In genomic region chr7:27129729-27130539, GRCh38 we compare ENCODE assay signal across 8 cellular contexts. TPM values are rescaled to one million over a fixed set of nuclear protein-coding genes. Genes with fewer than 3 reads are reported as not detected.
DNase-seq lines count a peak whose midpoint lies in the region; ATAC-seq and TF ChIP-seq lines count a peak whose summit lies in the region.

No MANE protein-coding gene starts in this region.

- TF ChIP-seq POLR2A in tibial nerve (IDR thresholded peaks at IDR 0.05): no peak

- peaks cover 1% of the 10 kb centered on the region for H3K36me3 Mint-ChIP-seq in activated CD4-positive, alpha-beta T cell treated with anti-CD3 and anti-CD28 coated beads, Interleukin-2, amount 10 ng/mL, durations not matched to agents 24 days and 14 days (ENCODE audit: low read depth)
- H3K36me3 Mint-ChIP-seq in activated T-cell treated with anti-CD3 and anti-CD28 coated beads, Interleukin-2, amount 50 U/mL, for 72 hours (ENCODE audit: insufficient read depth in 2 of 2): peaks cover 0 to 1% of the 10 kb centered on the region in 2 donors

- H3K27ac Mint-ChIP-seq in activated CD4-positive, alpha-beta T cell treated with anti-CD3 and anti-CD28 coated beads, Interleukin-2, amount 10 ng/mL, durations not matched to agents 24 days and 14 days: no peak overlapping the region
- no peak overlapping the region for H3K27ac Mint-ChIP-seq in activated T-cell treated with anti-CD3 and anti-CD28 coated beads, Interleukin-2, amount 50 U/mL, for 72 hours

- H3K27me3 Mint-ChIP-seq in activated CD4-positive, alpha-beta T cell treated with anti-CD3 and anti-CD28 coated beads, Interleukin-2, amount 10 ng/mL, durations not matched to agents 24 days and 14 days: peaks cover 53% of the 10 kb centered on the region
- H3K27me3 Mint-ChIP-seq in activated T-cell treated with anti-CD3 and anti-CD28 coated beads, Interleukin-2, amount 50 U/mL, for 72 hours (ENCODE audit: low read depth): peaks cover 52% of the 10 kb centered on the region

- H3K4me1 ChIP-seq in tibial nerve: peaks cover 0 to 80% (median 6%) of the 10 kb centered on the region in 4 donors

- H3K4me3 ChIP-seq in tibial nerve: peak overlapping the region; percentile 51 to 76 (median 64)

- H3K27me3 ChIP-seq in tibial nerve: peaks cover 0 to 50% of the 10 kb centered on the region in 2 donors

- H3K4me1 Mint-ChIP-seq in activated CD4-positive, alpha-beta T cell treated with anti-CD3 and anti-CD28 coated beads, Interleukin-2, amount 10 ng/mL, durations not matched to agents 24 days and 14 days: peaks cover 12% of the 10 kb centered on the region
- peaks cover 32% of the 10 kb centered on the region for H3K4me1 Mint-ChIP-seq in activated T-cell treated with anti-CD3 and anti-CD28 coated beads, Interleukin-2, amount 50 U/mL, for 72 hours (ENCODE audit: low read depth)

- intact Hi-C loops in activated CD4-positive, alpha-beta T cell treated with anti-CD3 and anti-CD28 coated beads, Interleukin-2, amount 10 ng/mL, durations not matched to agents 24 days and 14 days (cut with micrococcal nuclease): loop anchor here (5.0 kb wide), 1 partner anchor 33 kb away; the partner anchor contains the start of gene HOXA1

- TF ChIP-seq EP300 in tibial nerve (IDR thresholded peaks at IDR 0.05): no peak

- ATAC-seq in activated T-cell treated with anti-CD3 and anti-CD28 coated beads, Interleukin-2, amount 50 U/mL, for 72 hours (replicated peaks in 1 of 2): peak; percentile 7 to 45
- ATAC-seq in left lobe of liver (peak; percentile 33), GM19324 (IDR thresholded peaks at IDR 0.05; ENCODE audit: low FRiP score, unreplicated experiment) (no peak)

- peak overlapping the region; percentile 26 for H3K4me3 Mint-ChIP-seq in activated CD4-positive, alpha-beta T cell treated with anti-CD3 and anti-CD28 coated beads, Interleukin-2, amount 10 ng/mL, durations not matched to agents 24 days and 14 days
- peak overlapping the region in 1 of 2 donors; percentile 77 for H3K4me3 Mint-ChIP-seq in activated T-cell treated with anti-CD3 and anti-CD28 coated beads, Interleukin-2, amount 50 U/mL, for 72 hours

- peak overlapping the region; percentile 56 to 90 (median 71) for H3K27ac ChIP-seq in tibial nerve

- H3K9me3 ChIP-seq in tibial nerve: no peaks in the 10 kb centered on the region

- no peaks in the 10 kb centered on the region for H3K36me3 ChIP-seq in tibial nerve

- TF ChIP-seq CTCF in tibial nerve (IDR thresholded peaks at IDR 0.05): peak in 3 of 5 experiments; percentile 13 to 21 (median 19)

- H3K9me3 Mint-ChIP-seq in activated CD4-positive, alpha-beta T cell treated with anti-CD3 and anti-CD28 coated beads, Interleukin-2, amount 10 ng/mL, durations not matched to agents 24 days and 14 days: peaks cover 3% of the 10 kb centered on the region
- H3K9me3 Mint-ChIP-seq in activated T-cell treated with anti-CD3 and anti-CD28 coated beads, Interleukin-2, amount 50 U/mL, for 72 hours: no peaks in the 10 kb centered on the region

- no peak for DNase-seq in activated CD4-positive, alpha-beta T cell treated with anti-CD3 and anti-CD28 coated beads, Interleukin-2, amount 10 ng/mL, durations not matched to agents 24 days and 14 days
- DNase-seq in activated CD4-positive, alpha-beta T cell treated with anti-CD3 and anti-CD28 coated beads, Interleukin-2, amount 50 U/mL, for 48 hours: no peak
- DNase-seq in activated T-cell treated with anti-CD3 and anti-CD28 coated beads, Interleukin-2, amount 50 U/mL, for 72 hours: peak in 1 of 2 donors; percentile 30
- peak; percentile 45 for DNase-seq in left lobe of liver (ENCODE audit: low spot score)
- no peak for DNase-seq in tibial nerve (ENCODE audit: low spot score in 2 of 2)
- DNase-seq in iPS-NIHi11 (ENCODE audit: low spot score): no peak
- DNase-seq in nucleus accumbens (lab: John Stamatoyannopoulos, UW): no peak

- WGBS in tibial nerve, 2 donors: 26 to 32% methylated on average over 11 to 22 of the region's 72 CpGs

RNA-seq across cellular contexts. Expression of gene HOXA4, which starts 0.6 kb away (rescaled TPM):
- total RNA-seq in activated CD4-positive, alpha-beta T cell treated with anti-CD3 and anti-CD28 coated beads, Interleukin-2, amount 10 ng/mL, durations not matched to agents 24 days and 14 days: not detected in 2 replicates
- under 1 TPM in 1 of 2 donors, not detected in 1; 0.79 TPM for total RNA-seq in activated T-cell treated with anti-CD3 and anti-CD28 coated beads, Interleukin-2, amount 50 U/mL, for 72 hours
- total RNA-seq in left lobe of liver: 0.43 TPM
- total RNA-seq in tibial nerve: 1 to 10 TPM; 4.4 to 6.3 (median 4.7) TPM

RNA-seq across cellular contexts. Expression of gene HOXA5, which starts 13.5 kb away (rescaled TPM):
- not detected in 2 replicates for total RNA-seq in activated CD4-positive, alpha-beta T cell treated with anti-CD3 and anti-CD28 coated beads, Interleukin-2, amount 10 ng/mL, durations not matched to agents 24 days and 14 days
- under 1 TPM in 1 of 2 donors, not detected in 1; 0.14 TPM for total RNA-seq in activated T-cell treated with anti-CD3 and anti-CD28 coated beads, Interleukin-2, amount 50 U/mL, for 72 hours
- total RNA-seq in left lobe of liver (0.50 TPM), tibial nerve (10 to 100 TPM; 12.0 to 25.9 (median 16.6) TPM)

RNA-seq across cellular contexts. Expression of gene HOXA6, which starts 17.6 kb away (rescaled TPM):
- not detected in 2 replicates for total RNA-seq in activated CD4-positive, alpha-beta T cell treated with anti-CD3 and anti-CD28 coated beads, Interleukin-2, amount 10 ng/mL, durations not matched to agents 24 days and 14 days
- under 1 TPM in 1 of 2 donors, not detected in 1; 0.31 TPM for total RNA-seq in activated T-cell treated with anti-CD3 and anti-CD28 coated beads, Interleukin-2, amount 50 U/mL, for 72 hours
- total RNA-seq in left lobe of liver: not detected
- total RNA-seq in tibial nerve: 10 to 100 TPM; 11.1 to 30.9 (median 18.7) TPM

RNA-seq across cellular contexts. Expression of gene HOXA3, which starts 22.4 kb away (rescaled TPM):
- not detected in 2 replicates for total RNA-seq in activated CD4-positive, alpha-beta T cell treated with anti-CD3 and anti-CD28 coated beads, Interleukin-2, amount 10 ng/mL, durations not matched to agents 24 days and 14 days
- total RNA-seq in activated T-cell treated with anti-CD3 and anti-CD28 coated beads, Interleukin-2, amount 50 U/mL, for 72 hours: not detected
- total RNA-seq in left lobe of liver: 0.30 TPM
- total RNA-seq in tibial nerve: 10 to 100 TPM in 1 of 4 donors, 1 to 10 TPM in 3; 7.0 to 18.8 (median 8.7) TPM

RNA-seq across cellular contexts. Expression of gene HOXA7, which starts 26.5 kb away (rescaled TPM):
- not detected in 2 replicates for total RNA-seq in activated CD4-positive, alpha-beta T cell treated with anti-CD3 and anti-CD28 coated beads, Interleukin-2, amount 10 ng/mL, durations not matched to agents 24 days and 14 days
- not detected for total RNA-seq in activated T-cell treated with anti-CD3 and anti-CD28 coated beads, Interleukin-2, amount 50 U/mL, for 72 hours
- total RNA-seq in left lobe of liver (not detected), tibial nerve (10 to 100 TPM in 2 of 4 donors, 1 to 10 TPM in 2; 8.7 to 16.9 (median 11.3) TPM)

Comparison
In these comparisons a context has a peak if more than half of its experiments do, and no peak if none do; other contexts are left out.
1. RNA of gene HOXA6, which starts 17.6 kb away (total RNA-seq): 11.1 to 30.9 TPM in tibial nerve; 0.31 TPM in activated T-cell treated with anti-CD3 and anti-CD28 coated beads, Interleukin-2, amount 50 U/mL, for 72 hours, not detected in activated CD4-positive, alpha-beta T cell treated with anti-CD3 and anti-CD28 coated beads, Interleukin-2, amount 10 ng/mL, durations not matched to agents 24 days and 14 days and not detected in left lobe of liver (single experiment); every median in the first group is over 4 times any median in the second.